8 cellular contexts compared by ENCODE assay signal in genomic region chr9:128689820-128690683, GRCh38. TPM values are rescaled to one million over a fixed set of nuclear protein-coding genes. Genes with fewer than 3 reads are reported as not detected.
A peak's percentile ranks its signal among the peaks of the same experiment; 100 is the strongest.
DNase-seq lines count a peak whose midpoint lies in the region; ATAC-seq and TF ChIP-seq lines count a peak whose summit lies in the region.

No MANE protein-coding gene starts in this region.

- H3K4me3 ChIP-seq in HL-60 (replicated peaks; ENCODE audit: insufficient read depth, low read length), result peak overlapping the region; percentile 98

- ATAC-seq in HG03159 (IDR thresholded peaks at IDR 0.05; ENCODE audit: unreplicated experiment), result no peak

- in situ Hi-C loops in G401 (cut with HindIII; ENCODE audit: low sequenced_read_pairs), result no loop called here
- in situ Hi-C loops in T47D (cut with HindIII; ENCODE audit: low pct_unique_long_range_greater_than_20kb, low sequenced_read_pairs), result no loop called here

- TF ChIP-seq CTCF in HL-60 (IDR thresholded peaks at IDR 0.05; ENCODE audit: insufficient read depth, low read length), result no peak

- peak overlapping the region; percentile 73 for H3K27ac ChIP-seq in HL-60 (replicated peaks)

- DNase-seq in G401 (ENCODE audit: low spot score) (peak; percentile 52), HL-60 (ENCODE audit: low read depth in 1 of 2, low spot score in 1 of 2) (peak in 1 of 2 experiments; percentile 25), T-helper 2 cell (peak in 4 of 5 experiments; percentile 26 to 84 (median 49)), T47D (ENCODE audit: low read depth in 1 of 2, low spot score in 1 of 2) (peak; percentile 75), islet precursor cell (peak; percentile 61), NOMO-1 treated with DMSO at 0.1 percent for 48 hours (lab: John Stamatoyannopoulos, UW; ENCODE audit: unreplicated experiment) (no peak)
- peak; percentile 54 for DNase-seq in stimulated activated CD4-positive, alpha-beta T cell treated with anti-CD3 and anti-CD28 coated beads, Interleukin-12 subunit alpha, Interleukin-12 subunit beta, amount 100 ng/mL, for 4 hours

- no peaks in the 10 kb centered on the region for H3K27me3 ChIP-seq in HL-60 (ENCODE audit: insufficient read depth, poor library complexity, severe bottlenecking)

RNA-seq across cellular contexts. Expression of gene SET, which starts 1.0 kb away (rescaled TPM):
- 794 and 1,249 TPM in 2 replicates for total RNA-seq in G401 (2014; rRNA removed; shearing (Covaris generic))

RNA-seq across cellular contexts. Expression of gene PKN3, which starts 12.3 kb away (rescaled TPM):
- 34.8 and 36.7 TPM in 2 replicates for total RNA-seq in G401 (2014; rRNA removed; shearing (Covaris generic))

RNA-seq across cellular contexts. Expression of gene DYNC2I2, which starts 33.4 kb away (rescaled TPM):
- total RNA-seq in G401 (2014; rRNA removed; shearing (Covaris generic)), result 164 and 173 TPM in 2 replicates

RNA-seq across cellular contexts. Expression of gene ZDHHC12, which starts 33.9 kb away (rescaled TPM):
- total RNA-seq in G401 (2014; rRNA removed; shearing (Covaris generic)), result 36.4 and 40.2 TPM in 2 replicates
